ENCODE assay signal across 1 cellular context in genomic region chr15:88835119-88835518, GRCh38.
TF ChIP-seq lines count a peak whose summit lies in the region.

No MANE protein-coding gene starts in this region.

TF ChIP-seq in IMR-90, 13 proteins besides CTCF, POLR2A, EP300 and RAD21:
- TF ChIP-seq CEBPB (IDR thresholded peaks at IDR 0.05; ENCODE audit: low read depth, low read length) (peak; percentile 31; the same call in 1 of the 2 replicates), RFX5 (IDR thresholded peaks at IDR 0.05; ENCODE audit: low read depth, low read length) (no peak)
